23 cellular contexts compared by ENCODE assay signal in the genomic region with DNA sequence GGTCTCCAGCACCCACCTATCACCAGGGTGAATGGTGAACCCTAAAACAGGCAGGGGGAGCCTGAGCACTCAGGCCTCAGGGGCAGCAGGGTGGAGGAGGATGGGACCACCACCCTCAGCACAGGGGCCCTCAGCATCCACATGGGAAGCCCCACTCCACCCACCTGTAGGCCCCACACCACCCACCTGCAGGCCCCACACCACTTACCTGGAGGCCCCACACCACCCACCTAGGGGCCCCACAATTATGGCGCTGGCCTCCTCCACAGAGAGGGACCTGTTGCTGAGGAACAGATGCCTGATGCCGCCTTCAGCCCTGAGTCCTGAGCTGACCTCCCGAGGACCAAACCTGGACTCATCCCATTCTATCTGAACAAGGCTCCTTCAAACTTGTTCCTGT. TPM values are rescaled to one million over a fixed set of nuclear protein-coding genes. Genes with fewer than 3 reads are reported as not detected.
DNase-seq lines count a peak whose midpoint lies in the region; ATAC-seq and TF ChIP-seq lines count a peak whose summit lies in the region.
"Had no signal": no experiment of that assay in that cellular context is flagged by ENCODE, and none has a peak within 500 bp of the region (broad histone marks: within the 10 kb centered on the region; RNA-seq: fewer than 3 reads in every experiment).

No MANE protein-coding gene starts in this region.

- H3K9ac ChIP-seq in neuronal stem cell (ENCODE audit: low read depth, low read length, poor library complexity) = peak overlapping the region; percentile 4
- H3K9ac ChIP-seq: BLaER1 treated with 17β-estradiol and CSF1 and Interleukin-3, amounts not matched to agents 10 nM and 100 nM had no signal

- H2AFZ ChIP-seq in neuronal stem cell (ENCODE audit: low read length) = no peak overlapping the region

- intact Hi-C loops in sciatic nerve (cut with DNase I) = no loop called here
- intact Hi-C loops in right lobe of liver (cut with DNase I) = no loop called here

- H4K91ac ChIP-seq in neuronal stem cell (ENCODE audit: low read depth, low read length, poor library complexity) = no peak overlapping the region

- H4K8ac ChIP-seq in neuronal stem cell (ENCODE audit: low read depth, low read length) = no peak overlapping the region

- no peaks in the 10 kb centered on the region for H3K27me3 Mint-ChIP-seq in stimulated activated naive CD8-positive, alpha-beta T cell treated with anti-CD3 and anti-CD28 coated beads, Interleukin-15, amount 100 ng/mL, for 72 hours
- H3K27me3 Mint-ChIP-seq: CD4-positive, alpha-beta T cell had no signal

- no peaks in the 10 kb centered on the region for H3K9me3 Mint-ChIP-seq in stimulated activated naive CD8-positive, alpha-beta T cell treated with anti-CD3 and anti-CD28 coated beads, Interleukin-15, amount 100 ng/mL, for 72 hours
- H3K9me3 Mint-ChIP-seq: CD4-positive, alpha-beta T cell; CD8-positive, alpha-beta T cell had no signal

- H3K27ac Mint-ChIP-seq in stimulated activated naive CD8-positive, alpha-beta T cell treated with anti-CD3 and anti-CD28 coated beads, Interleukin-15, amount 100 ng/mL, for 72 hours = no peak overlapping the region
- H3K27ac Mint-ChIP-seq: B cell; CD4-positive, alpha-beta T cell; CD8-positive, alpha-beta T cell had no signal

- H3K14ac ChIP-seq in neuronal stem cell (ENCODE audit: low read length) = no peak overlapping the region

- H3K4me3 ChIP-seq in neuronal stem cell (ENCODE audit: low read length in 2 of 2) = no peak overlapping the region
- H3K4me3 ChIP-seq in right lobe of liver = no peak overlapping the region
- H3K4me3 ChIP-seq: A549; BLaER1 treated with 17β-estradiol and CSF1 and Interleukin-3, amounts not matched to agents 10 nM and 100 nM had no signal

- peak; percentile 16 for ATAC-seq in stimulated activated naive CD8-positive, alpha-beta T cell treated with anti-CD3 and anti-CD28 coated beads, Interleukin-15, amount 100 ng/mL, for 72 hours
- no peak for ATAC-seq in stimulated activated naive CD8-positive, alpha-beta T cell treated with anti-CD3 and anti-CD28 coated beads, Interleukin-15, Interleukin-2, amounts not matched to agents 100 U/mL and 50 U/mL, for 24 hours
- ATAC-seq in sciatic nerve (peak; percentile 8), GM21360 (IDR thresholded peaks at IDR 0.05; ENCODE audit: unreplicated experiment) (no peak), right lobe of liver (no peak)
- ATAC-seq: A549; CD8-positive, alpha-beta T cell had no signal

- H3K36me3 ChIP-seq in neuronal stem cell (replicated peaks in 1 of 2; ENCODE audit: control insufficient read depth in 2 of 2, insufficient read depth in 2 of 2, low read length in 2 of 2) (peaks cover 29 to 39% of the 10 kb centered on the region in 2 donors), right lobe of liver (no peaks in the 10 kb centered on the region)

- H2BK12ac ChIP-seq in neuronal stem cell (ENCODE audit: low read length) = peak overlapping the region; percentile 41

- TF ChIP-seq POLR2A in right lobe of liver (IDR thresholded peaks at IDR 0.05) = no peak

- no peak overlapping the region for H3K23ac ChIP-seq in neuronal stem cell (ENCODE audit: low read depth, low read length, poor library complexity)

- H2BK5ac ChIP-seq in neuronal stem cell (ENCODE audit: low read length) = no peak overlapping the region

- H2AK5ac ChIP-seq in neuronal stem cell (ENCODE audit: low read depth, low read length) = no peak overlapping the region

- H3K79me1 ChIP-seq in neuronal stem cell (ENCODE audit: low read depth, low read length) = peaks cover 9% of the 10 kb centered on the region

- H3K27ac ChIP-seq in neuronal stem cell (replicated peaks; ENCODE audit: low read length) (no peak overlapping the region), right lobe of liver (no peak overlapping the region)
- H3K27ac ChIP-seq: 22Rv1; A549; BLaER1 treated with 17β-estradiol and CSF1 and Interleukin-3, amounts not matched to agents 10 nM and 100 nM; C4-2B had no signal

- no peak for DNase-seq in stimulated activated naive CD8-positive, alpha-beta T cell treated with anti-CD3 and anti-CD28 coated beads, Interleukin-15, amount 100 ng/mL, for 72 hours
- no peak for DNase-seq in stimulated activated naive CD8-positive, alpha-beta T cell treated with anti-CD3 and anti-CD28 coated beads, Interleukin-15, Interleukin-2, amounts not matched to agents 100 U/mL and 50 U/mL, for 24 hours
- DNase-seq in neuronal stem cell (ENCODE audit: low spot score) (no peak), sciatic nerve (ENCODE audit: low spot score) (no peak), right lobe of liver (no peak), EL (no peak)
- DNase-seq: AML-193; Caco-2; Calu3; CD4-positive, alpha-beta T cell; CD8-positive, alpha-beta T cell; DMS 273 treated with DMSO at 0.1 percent for 48 hours; DMS153; DMS53; DMS79; DND-41; GF-D8 had no signal

- H3K9me3 ChIP-seq in neuronal stem cell (replicated peaks in 1 of 2; ENCODE audit: control insufficient read depth in 2 of 2, insufficient read depth in 1 of 2, low read depth in 1 of 2, low read length in 2 of 2) (peaks cover 0 to 3% of the 10 kb centered on the region in 2 donors), right lobe of liver (no peaks in the 10 kb centered on the region)
- H3K9me3 ChIP-seq: A549; BLaER1 treated with 17β-estradiol and CSF1 and Interleukin-3, amounts not matched to agents 10 nM and 100 nM; Caco-2 had no signal

- peaks cover 0 to 2% (median 0%) of the 10 kb centered on the region in 3 experiments for H3K27me3 ChIP-seq in neuronal stem cell (ENCODE audit: control insufficient read depth in 3 of 3, insufficient read depth in 3 of 3, low read depth in 1 of 3, low read length in 3 of 3)
- H3K27me3 ChIP-seq in right lobe of liver = no peaks in the 10 kb centered on the region
- H3K27me3 ChIP-seq: BLaER1 treated with 17β-estradiol and CSF1 and Interleukin-3, amounts not matched to agents 10 nM and 100 nM had no signal

- no peak overlapping the region for H3K4me2 ChIP-seq in neuronal stem cell (ENCODE audit: insufficient read depth, low read length, poor library complexity, severe bottlenecking)
- H3K4me2 ChIP-seq: A549; BLaER1 treated with 17β-estradiol and CSF1 and Interleukin-3, amounts not matched to agents 10 nM and 100 nM had no signal

- WGBS in neuronal stem cell (ENCODE audit: extremely low coverage in 2 of 2, insufficient read length in 2 of 2, insufficient replicate concordance in 1 of 2), 2 donors = no CpG with 5 or more reads among the region's 3 CpGs
- 100% methylated on average over 3 of the region's 3 CpGs for whole genome bisulfite sequencing in right lobe of liver (ENCODE audit: insufficient coverage, low coverage, low lambda C conversion rate, missing lambda C conversion rate)

- no peak overlapping the region for H3K18ac ChIP-seq in neuronal stem cell (ENCODE audit: low read length)

- no peak overlapping the region for H2BK120ac ChIP-seq in neuronal stem cell (ENCODE audit: low read depth, low read length)

- H3K4ac ChIP-seq in neuronal stem cell (ENCODE audit: low read length) = no peak overlapping the region

- H3K4me3 Mint-ChIP-seq in stimulated activated naive CD8-positive, alpha-beta T cell treated with anti-CD3 and anti-CD28 coated beads, Interleukin-15, amount 100 ng/mL, for 72 hours = no peak overlapping the region
- H3K4me3 Mint-ChIP-seq: B cell; CD4-positive, alpha-beta T cell; CD8-positive, alpha-beta T cell had no signal

- H3K4me1 Mint-ChIP-seq in stimulated activated naive CD8-positive, alpha-beta T cell treated with anti-CD3 and anti-CD28 coated beads, Interleukin-15, amount 100 ng/mL, for 72 hours = no peaks in the 10 kb centered on the region

- TF ChIP-seq CTCF in right lobe of liver (IDR thresholded peaks at IDR 0.05) = no peak

- H3K4me1 ChIP-seq in neuronal stem cell (ENCODE audit: control insufficient read depth in 2 of 2, insufficient read depth in 1 of 2, low read depth in 1 of 2, low read length in 2 of 2) (no peaks in the 10 kb centered on the region), right lobe of liver (no peaks in the 10 kb centered on the region)
- H3K4me1 ChIP-seq: A549, Caco-2 had no signal

- H2BK15ac ChIP-seq in neuronal stem cell (ENCODE audit: low read length) = no peak overlapping the region

RNA-seq across cellular contexts. Expression of a gene that starts 46.7 kb away (rescaled TPM):
- 26.8 TPM for polyA plus RNA-seq in neuronal stem cell (2013, experiment 1 of 2)
- 25.4 TPM for polyA plus RNA-seq in neuronal stem cell (2013, experiment 2 of 2)
- total RNA-seq in sciatic nerve (36.6 TPM), right lobe of liver (10 to 100 TPM; 17.4 to 36.9 (median 20.1) TPM)

Comparison
In these comparisons a context has a peak if more than half of its experiments do, and no peak if none do; other contexts are left out.
1. ATAC-seq: peak in stimulated activated naive CD8-positive, alpha-beta T cell treated with anti-CD3 and anti-CD28 coated beads, Interleukin-15, amount 100 ng/mL, for 72 hours (single experiment) and sciatic nerve (single experiment); none in stimulated activated naive CD8-positive, alpha-beta T cell treated with anti-CD3 and anti-CD28 coated beads, Interleukin-15, Interleukin-2, amounts not matched to agents 100 U/mL and 50 U/mL, for 24 hours (single experiment), GM21360 (single experiment) and right lobe of liver (0 of 4).